Comparison of ENCODE assay signal across 3 cellular contexts in the genomic region with DNA sequence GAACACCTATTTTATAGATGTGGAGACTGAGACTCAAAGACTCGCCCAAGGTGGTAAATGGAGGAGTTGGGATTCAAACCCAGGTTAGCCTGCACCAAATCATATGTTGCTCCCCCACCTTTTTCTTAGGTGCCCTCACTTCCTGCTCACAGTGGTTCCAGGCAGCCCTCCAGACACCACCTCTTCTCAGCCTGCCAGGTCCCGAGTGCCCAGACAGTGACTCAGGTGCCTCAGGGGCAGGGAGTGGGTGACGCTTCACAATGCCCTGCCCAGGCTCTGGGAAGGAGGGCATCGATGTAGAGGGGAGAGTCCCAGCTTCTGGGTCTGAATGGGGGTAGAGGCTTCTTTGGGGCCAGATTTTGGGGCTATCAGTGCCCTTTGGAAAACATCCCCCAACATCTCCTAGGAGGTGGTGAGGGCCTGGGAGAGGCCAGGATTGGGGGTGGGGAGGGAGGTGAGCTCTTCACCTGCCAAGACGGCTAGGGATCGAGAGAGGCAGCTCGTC.
TF ChIP-seq lines count a peak whose summit lies in the region.

No MANE protein-coding gene starts in this region.

TF ChIP-seq in A549, 52 proteins besides CTCF, POLR2A, EP300 and RAD21 (continues in another document):
- TF ChIP-seq NPAS2 (CRISPR knock-in tag; IDR thresholded peaks at IDR 0.05; ENCODE audit: borderline replicate concordance) (no peak), ESRRA (IDR thresholded peaks at IDR 0.05; ENCODE audit: borderline replicate concordance, low read length) (no peak), RCOR1 (IDR thresholded peaks at IDR 0.05; ENCODE audit: low read depth, low read length) (no peak), HOXB13 (CRISPR knock-in tag; IDR thresholded peaks at IDR 0.05; ENCODE audit: low read depth) (no peak), HDAC2 (IDR thresholded peaks at IDR 0.05) (no peak), RNF2 (IDR thresholded peaks at IDR 0.05; ENCODE audit: borderline replicate concordance, low read depth) (no peak), FOSL2 (IDR thresholded peaks at IDR 0.05) (peak; percentile 70), FOSL2 (CRISPR knock-in tag; IDR thresholded peaks at IDR 0.05) (peak; percentile 94), FOXS1 (CRISPR knock-in tag; IDR thresholded peaks at IDR 0.05) (no peak), HOXA7 (CRISPR knock-in tag; IDR thresholded peaks at IDR 0.05) (no peak), TP53 (CRISPR knock-in tag; IDR thresholded peaks at IDR 0.05) (no peak), PHF8 (IDR thresholded peaks at IDR 0.05; ENCODE audit: borderline replicate concordance, low read depth) (no peak), NFE2L2 (conservative IDR thresholded peaks at IDR 0.05; ENCODE audit: low read length) (no peak), CEBPB (IDR thresholded peaks at IDR 0.05) (peak in 1 of 2 experiments; percentile 23; a peak in 1 of 4 replicates), BHLHE40 (IDR thresholded peaks at IDR 0.05; ENCODE audit: low read depth, low read length) (no peak), CHD4 (IDR thresholded peaks at IDR 0.05; ENCODE audit: borderline replicate concordance) (no peak)
- TF ChIP-seq, protein P1, sequence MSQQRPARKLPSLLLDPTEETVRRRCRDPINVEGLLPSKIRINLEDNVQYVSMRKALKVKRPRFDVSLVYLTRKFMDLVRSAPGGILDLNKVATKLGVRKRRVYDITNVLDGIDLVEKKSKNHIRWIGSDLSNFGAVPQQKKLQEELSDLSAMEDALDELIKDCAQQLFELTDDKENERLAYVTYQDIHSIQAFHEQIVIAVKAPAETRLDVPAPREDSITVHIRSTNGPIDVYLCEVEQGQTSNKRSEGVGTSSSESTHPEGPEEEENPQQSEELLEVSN (IDR thresholded peaks at IDR 0.05; ENCODE audit: borderline replicate concordance, low read depth), result no peak
- TF ChIP-seq, protein P2, sequence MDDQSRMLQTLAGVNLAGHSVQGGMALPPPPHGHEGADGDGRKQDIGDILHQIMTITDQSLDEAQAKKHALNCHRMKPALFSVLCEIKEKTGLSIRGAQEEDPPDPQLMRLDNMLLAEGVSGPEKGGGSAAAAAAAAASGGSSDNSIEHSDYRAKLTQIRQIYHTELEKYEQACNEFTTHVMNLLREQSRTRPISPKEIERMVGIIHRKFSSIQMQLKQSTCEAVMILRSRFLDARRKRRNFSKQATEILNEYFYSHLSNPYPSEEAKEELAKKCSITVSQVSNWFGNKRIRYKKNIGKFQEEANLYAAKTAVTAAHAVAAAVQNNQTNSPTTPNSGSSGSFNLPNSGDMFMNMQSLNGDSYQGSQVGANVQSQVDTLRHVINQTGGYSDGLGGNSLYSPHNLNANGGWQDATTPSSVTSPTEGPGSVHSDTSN (IDR thresholded peaks at IDR 0.05), result no peak
- TF ChIP-seq, protein P3, sequence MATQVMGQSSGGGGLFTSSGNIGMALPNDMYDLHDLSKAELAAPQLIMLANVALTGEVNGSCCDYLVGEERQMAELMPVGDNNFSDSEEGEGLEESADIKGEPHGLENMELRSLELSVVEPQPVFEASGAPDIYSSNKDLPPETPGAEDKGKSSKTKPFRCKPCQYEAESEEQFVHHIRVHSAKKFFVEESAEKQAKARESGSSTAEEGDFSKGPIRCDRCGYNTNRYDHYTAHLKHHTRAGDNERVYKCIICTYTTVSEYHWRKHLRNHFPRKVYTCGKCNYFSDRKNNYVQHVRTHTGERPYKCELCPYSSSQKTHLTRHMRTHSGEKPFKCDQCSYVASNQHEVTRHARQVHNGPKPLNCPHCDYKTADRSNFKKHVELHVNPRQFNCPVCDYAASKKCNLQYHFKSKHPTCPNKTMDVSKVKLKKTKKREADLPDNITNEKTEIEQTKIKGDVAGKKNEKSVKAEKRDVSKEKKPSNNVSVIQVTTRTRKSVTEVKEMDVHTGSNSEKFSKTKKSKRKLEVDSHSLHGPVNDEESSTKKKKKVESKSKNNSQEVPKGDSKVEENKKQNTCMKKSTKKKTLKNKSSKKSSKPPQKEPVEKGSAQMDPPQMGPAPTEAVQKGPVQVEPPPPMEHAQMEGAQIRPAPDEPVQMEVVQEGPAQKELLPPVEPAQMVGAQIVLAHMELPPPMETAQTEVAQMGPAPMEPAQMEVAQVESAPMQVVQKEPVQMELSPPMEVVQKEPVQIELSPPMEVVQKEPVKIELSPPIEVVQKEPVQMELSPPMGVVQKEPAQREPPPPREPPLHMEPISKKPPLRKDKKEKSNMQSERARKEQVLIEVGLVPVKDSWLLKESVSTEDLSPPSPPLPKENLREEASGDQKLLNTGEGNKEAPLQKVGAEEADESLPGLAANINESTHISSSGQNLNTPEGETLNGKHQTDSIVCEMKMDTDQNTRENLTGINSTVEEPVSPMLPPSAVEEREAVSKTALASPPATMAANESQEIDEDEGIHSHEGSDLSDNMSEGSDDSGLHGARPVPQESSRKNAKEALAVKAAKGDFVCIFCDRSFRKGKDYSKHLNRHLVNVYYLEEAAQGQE (IDR thresholded peaks at IDR 0.05), result no peak

TF ChIP-seq in Ishikawa, 13 proteins besides CTCF, POLR2A, EP300 and RAD21:
- TF ChIP-seq CREB1 (IDR thresholded peaks at IDR 0.05; ENCODE audit: low read depth), result no peak
- TF ChIP-seq TEAD4 (IDR thresholded peaks at IDR 0.05), result peak; percentile 81
- TF ChIP-seq, protein P3 (IDR thresholded peaks at IDR 0.05; ENCODE audit: low read depth), result no peak
- TF ChIP-seq, protein P4, sequence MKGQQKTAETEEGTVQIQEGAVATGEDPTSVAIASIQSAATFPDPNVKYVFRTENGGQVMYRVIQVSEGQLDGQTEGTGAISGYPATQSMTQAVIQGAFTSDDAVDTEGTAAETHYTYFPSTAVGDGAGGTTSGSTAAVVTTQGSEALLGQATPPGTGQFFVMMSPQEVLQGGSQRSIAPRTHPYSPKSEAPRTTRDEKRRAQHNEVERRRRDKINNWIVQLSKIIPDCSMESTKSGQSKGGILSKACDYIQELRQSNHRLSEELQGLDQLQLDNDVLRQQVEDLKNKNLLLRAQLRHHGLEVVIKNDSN (IDR thresholded peaks at IDR 0.05), result no peak
- TF ChIP-seq NFIC (IDR thresholded peaks at IDR 0.05), result peak; percentile 82
- TF ChIP-seq FOXM1 (IDR thresholded peaks at IDR 0.05; ENCODE audit: borderline replicate concordance, low read depth), result peak; percentile 76
- peak; percentile 88 for TF ChIP-seq TCF12 (IDR thresholded peaks at IDR 0.05; ENCODE audit: low read depth)
- TF ChIP-seq YY1 (IDR thresholded peaks at IDR 0.05; ENCODE audit: low read depth), result no peak

TF ChIP-seq in neural cell, 6 proteins besides CTCF, POLR2A, EP300 and RAD21:
- TF ChIP-seq EZH2 (IDR thresholded peaks at IDR 0.05; ENCODE audit: borderline replicate concordance, insufficient read depth, low read length, poor library complexity, severe bottlenecking), result no peak
- no peak for TF ChIP-seq TAF1 (IDR thresholded peaks at IDR 0.05; ENCODE audit: low read depth)
- TF ChIP-seq, protein P3 (IDR thresholded peaks at IDR 0.05; ENCODE audit: borderline replicate concordance), result no peak
- TF ChIP-seq SMC3 (conservative IDR thresholded peaks at IDR 0.05; ENCODE audit: poor library complexity), result no peak
- no peak for TF ChIP-seq MXI1 (conservative IDR thresholded peaks at IDR 0.05; ENCODE audit: poor library complexity, severe bottlenecking)
- TF ChIP-seq POLR2AphosphoS5 (IDR thresholded peaks at IDR 0.05), result no peak
TF ChIP-seq in neural cell: peak in this region for 0.
